In the genomic region with DNA sequence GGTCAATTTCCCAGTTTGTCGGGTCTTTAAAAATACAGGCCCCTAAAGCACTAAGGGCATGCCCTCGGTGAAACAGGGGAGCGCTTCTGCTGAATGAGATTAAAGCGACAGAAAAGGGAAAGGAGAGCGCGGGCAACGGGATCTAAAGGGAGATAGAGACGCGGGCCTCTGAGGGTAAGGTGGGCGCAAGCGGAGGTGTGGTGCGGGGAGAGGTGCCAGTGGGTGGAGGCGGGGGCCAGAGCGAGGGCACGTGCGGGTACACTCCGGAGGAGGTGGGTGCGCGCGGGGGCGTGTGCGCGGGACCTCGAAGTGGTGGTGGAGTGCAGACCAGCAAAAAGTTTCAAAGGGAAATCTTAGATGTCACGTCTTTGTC, we compare ENCODE assay signal across 8 cellular contexts. TPM values are rescaled to one million over a fixed set of nuclear protein-coding genes. Genes with fewer than 3 reads are reported as not detected.
DNase-seq lines count a peak whose midpoint lies in the region; ATAC-seq, FAIRE-seq and TF ChIP-seq lines count a peak whose summit lies in the region.

No MANE protein-coding gene starts in this region.

- H3K4me3 ChIP-seq in GM12864 (ENCODE audit: low read depth, low read length) (peak overlapping the region; percentile 89), NT2/D1 (ENCODE audit: insufficient read length, low read depth) (peak overlapping the region; percentile 49), right atrium auricular region (peak overlapping the region; percentile 72 to 77), small intestine (ENCODE audit: low read depth in 1 of 2, low read length in 2 of 2) (peak overlapping the region; percentile 83 to 90)

- H3K4me1 ChIP-seq in NT2/D1 (ENCODE audit: insufficient read depth, insufficient read length) (no peaks in the 10 kb centered on the region), right atrium auricular region (peaks cover 0 to 27% of the 10 kb centered on the region in 2 donors), small intestine (ENCODE audit: control insufficient read depth in 2 of 2, insufficient read depth in 1 of 2, low read depth in 1 of 2, low read length in 1 of 2) (peaks cover 0 to 8% of the 10 kb centered on the region in 2 donors)

- H3K36me3 ChIP-seq in NT2/D1 (ENCODE audit: insufficient read depth, insufficient read length, low read length), result no peaks in the 10 kb centered on the region
- no peaks in the 10 kb centered on the region for H3K36me3 ChIP-seq in right atrium auricular region
- H3K36me3 ChIP-seq in small intestine (ENCODE audit: control insufficient read depth in 2 of 2, insufficient read depth in 2 of 2, low read length in 2 of 2), result no peaks in the 10 kb centered on the region

- WGBS in small intestine, 3 donors, result 1 to 2% (median 1%) methylated on average over 16 to 25 of the region's 25 CpGs

- no peaks in the 10 kb centered on the region for H3K9me3 ChIP-seq in NT2/D1 (ENCODE audit: insufficient read depth, low read length)
- no peaks in the 10 kb centered on the region for H3K9me3 ChIP-seq in right atrium auricular region
- no peaks in the 10 kb centered on the region for H3K9me3 ChIP-seq in small intestine (ENCODE audit: control insufficient read depth, low read depth)

- no peak for TF ChIP-seq CTCF in GM12864 (IDR thresholded peaks at IDR 0.05; ENCODE audit: low read depth, low read length, missing control alignments)
- no peak for TF ChIP-seq CTCF in right atrium auricular region (IDR thresholded peaks at IDR 0.05)

- no peaks in the 10 kb centered on the region for H3K9me3 Mint-ChIP-seq in activated naive CD4-positive, alpha-beta T cell treated with anti-CD3 and anti-CD28 coated beads, Interleukin-2, amount 50 U/mL, for 72 hours

- ATAC-seq in activated naive CD4-positive, alpha-beta T cell treated with anti-CD3 and anti-CD28 coated beads, Interleukin-2, amount 50 U/mL, for 72 hours, result peak; percentile 18 to 21

- no peak for FAIRE-seq in small intestine (lab: Jason Lieb, UNC)

- DNase-seq in GM12864 (ENCODE audit: low read depth) (no peak), HEK293T (ENCODE audit: extremely low spot score) (peak; percentile 10), NT2/D1 (ENCODE audit: low read depth, low spot score) (no peak), right atrium auricular region (ENCODE audit: low spot score) (no peak), small intestine (peak; percentile 13), DMS79 treated with DMSO at 0.1 percent for 48 hours (lab: John Stamatoyannopoulos, UW) (no peak), islet precursor cell (no peak)
- DNase-seq in activated naive CD4-positive, alpha-beta T cell treated with anti-CD3 and anti-CD28 coated beads, Interleukin-2, amount 50 U/mL, for 72 hours (ENCODE audit: low spot score in 2 of 2), result no peak

- peak overlapping the region; percentile 71 for H3K9ac ChIP-seq in NT2/D1 (ENCODE audit: insufficient read length, low read depth)

- POLR2A ChIA-PET in HEK293T (lab: Yijun Ruan, JAX), result interaction anchor here (2.4 kb wide), 1 partner anchor 328 kb away, joined by 15 read pairs; a partner anchor contains a TSS

- H3K27ac Mint-ChIP-seq in activated naive CD4-positive, alpha-beta T cell treated with anti-CD3 and anti-CD28 coated beads, Interleukin-2, amount 50 U/mL, for 72 hours, result peak overlapping the region; percentile 99 to 100

- peaks cover 24 to 27% of the 10 kb centered on the region in 2 donors for H3K36me3 Mint-ChIP-seq in activated naive CD4-positive, alpha-beta T cell treated with anti-CD3 and anti-CD28 coated beads, Interleukin-2, amount 50 U/mL, for 72 hours

- H3K27ac ChIP-seq in right atrium auricular region, result peak overlapping the region; percentile 91 to 93
- peak overlapping the region; percentile 83 to 98 for H3K27ac ChIP-seq in small intestine (ENCODE audit: low read depth in 1 of 2, low read length in 1 of 2)

- CTCF ChIA-PET in HEK293T (lab: Yijun Ruan, JAX), result no interaction called here

- peaks cover 32% of the 10 kb centered on the region for H3K27me3 ChIP-seq in NT2/D1 (ENCODE audit: insufficient read depth, insufficient read length)
- no peaks in the 10 kb centered on the region for H3K27me3 ChIP-seq in right atrium auricular region
- H3K27me3 ChIP-seq in small intestine (ENCODE audit: control insufficient read depth in 2 of 2, insufficient read depth in 2 of 2, low read length in 2 of 2), result no peaks in the 10 kb centered on the region

TF ChIP-seq in HEK293T, 16 proteins besides CTCF, POLR2A, EP300 and RAD21:
- TF ChIP-seq SP1 (IDR thresholded peaks at IDR 0.05) (no peak), L3MBTL2 (conservative IDR thresholded peaks at IDR 0.05) (peak; percentile 65)

RNA-seq across cellular contexts. Expression of a gene that starts 0.8 kb away (rescaled TPM):
- 10 to 100 TPM; 41.5 to 46.8 TPM for total RNA-seq in activated naive CD4-positive, alpha-beta T cell treated with anti-CD3 and anti-CD28 coated beads, Interleukin-2, amount 50 U/mL, for 72 hours
- 10 to 100 TPM; 15.4 to 16.2 TPM for total RNA-seq in right atrium auricular region
- polyA plus RNA-seq in small intestine, result 1 to 10 TPM; 3.0 to 5.4 (median 3.9) TPM

Comparison
In these comparisons a context has a peak if more than half of its experiments do, and no peak if none do; other contexts are left out.
1. DNase-seq: peak in HEK293T (single experiment) and small intestine (single experiment); none in GM12864 (single experiment), NT2/D1 (single experiment), activated naive CD4-positive, alpha-beta T cell treated with anti-CD3 and anti-CD28 coated beads, Interleukin-2, amount 50 U/mL, for 72 hours (0 of 2), right atrium auricular region (single experiment), DMS79 treated with DMSO at 0.1 percent for 48 hours (single experiment) and islet precursor cell (single experiment).
2. Peak in every context shown above with its lines, with median percentiles within 50 percentile points of each other: H3K4me3 ChIP-seq.